8 cellular contexts compared by ENCODE assay signal in the genomic region with DNA sequence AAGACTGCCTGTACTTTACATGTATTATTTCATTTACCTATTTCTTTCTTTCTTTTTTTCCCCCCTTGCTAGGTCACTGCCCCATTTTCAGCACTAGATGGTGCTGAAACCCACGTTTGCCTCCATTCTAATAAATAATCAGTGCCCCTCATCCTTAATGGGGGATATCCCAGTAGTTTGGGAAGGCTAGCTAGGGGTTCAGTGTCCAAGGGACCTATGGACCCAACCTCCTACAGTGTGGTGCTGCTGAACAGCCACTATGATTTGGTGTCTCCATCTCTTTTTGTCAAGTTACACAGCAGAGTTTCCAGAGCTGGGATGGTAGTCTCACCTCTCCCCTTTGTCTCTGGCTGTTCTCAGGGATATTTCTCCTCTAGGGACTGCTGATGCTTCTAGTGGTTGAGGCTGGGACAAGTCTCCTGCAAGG. TPM values are rescaled to one million over a fixed set of nuclear protein-coding genes. Genes with fewer than 3 reads are reported as not detected.
DNase-seq lines count a peak whose midpoint lies in the region; ATAC-seq and TF ChIP-seq lines count a peak whose summit lies in the region.

No MANE protein-coding gene starts in this region.

- no peaks in the 10 kb centered on the region for H3K4me1 ChIP-seq in prostate gland (replicated peaks)

- WGBS in prostate gland, result 6% methylated on average over 1 of the region's 1 CpG

- H3K27ac Mint-ChIP-seq in activated CD4-positive, alpha-beta T cell treated with anti-CD3 and anti-CD28 coated beads, Interleukin-2, amount 10 ng/mL, durations not matched to agents 24 days and 14 days, result no peak overlapping the region

- no peak overlapping the region for H3K4me3 ChIP-seq in coronary artery
- no peak overlapping the region for H3K4me3 ChIP-seq in prostate gland

- DNase-seq in activated CD4-positive, alpha-beta T cell treated with anti-CD3 and anti-CD28 coated beads, Interleukin-2, amount 10 ng/mL, durations not matched to agents 24 days and 14 days, result peak; percentile 65
- no peak for DNase-seq in activated CD4-positive, alpha-beta T cell treated with anti-CD3 and anti-CD28 coated beads, Interleukin-2, amount 50 U/mL, for 4 hours
- DNase-seq in NCI-H146 treated with DMSO at 0.1 percent for 48 hours (lab: John Stamatoyannopoulos, UW; ENCODE audit: unreplicated experiment), result peak; percentile 16
- no peak for DNase-seq in coronary artery (ENCODE audit: low spot score)
- no peak for DNase-seq in prostate gland (ENCODE audit: low spot score)
- DNase-seq in anterior cingulate cortex (lab: John Stamatoyannopoulos, UW), result no peak
- DNase-seq in middle frontal gyrus (ENCODE audit: extremely low spot score, low spot score), result no peak

- peaks cover 6% of the 10 kb centered on the region for H3K4me1 Mint-ChIP-seq in activated CD4-positive, alpha-beta T cell treated with anti-CD3 and anti-CD28 coated beads, Interleukin-2, amount 10 ng/mL, durations not matched to agents 24 days and 14 days

- H3K9me3 ChIP-seq in prostate gland, result no peaks in the 10 kb centered on the region

- no peaks in the 10 kb centered on the region for H3K36me3 Mint-ChIP-seq in activated CD4-positive, alpha-beta T cell treated with anti-CD3 and anti-CD28 coated beads, Interleukin-2, amount 10 ng/mL, durations not matched to agents 24 days and 14 days (ENCODE audit: low read depth)

- H3K27me3 Mint-ChIP-seq in activated CD4-positive, alpha-beta T cell treated with anti-CD3 and anti-CD28 coated beads, Interleukin-2, amount 10 ng/mL, durations not matched to agents 24 days and 14 days, result peaks cover 71% of the 10 kb centered on the region

- no peaks in the 10 kb centered on the region for H3K27me3 ChIP-seq in prostate gland (replicated peaks; ENCODE audit: insufficient read depth)

- TF ChIP-seq POLR2A in prostate gland (IDR thresholded peaks at IDR 0.05), result no peak

- no peak overlapping the region for H3K27ac ChIP-seq in coronary artery
- no peak overlapping the region for H3K27ac ChIP-seq in prostate gland

- TF ChIP-seq CTCF in coronary artery (IDR thresholded peaks at IDR 0.05) (peak; percentile 27), prostate gland (IDR thresholded peaks at IDR 0.05) (peak in 3 of 4 experiments; percentile 19 to 40 (median 35))

- ATAC-seq in GM18502 (IDR thresholded peaks at IDR 0.05; ENCODE audit: poor library complexity, unreplicated experiment), result no peak

- H3K4me3 Mint-ChIP-seq in activated CD4-positive, alpha-beta T cell treated with anti-CD3 and anti-CD28 coated beads, Interleukin-2, amount 10 ng/mL, durations not matched to agents 24 days and 14 days, result no peak overlapping the region

- intact Hi-C loops in activated CD4-positive, alpha-beta T cell treated with anti-CD3 and anti-CD28 coated beads, Interleukin-2, amount 10 ng/mL, durations not matched to agents 24 days and 14 days (cut with micrococcal nuclease), result loop anchor here (1.0 kb wide), 1 partner anchor 52 kb away; no protein-coding TSS in a partner anchor
- intact Hi-C loops in prostate gland (cut with DNase I), result no loop called here

- no peaks in the 10 kb centered on the region for H3K9me3 Mint-ChIP-seq in activated CD4-positive, alpha-beta T cell treated with anti-CD3 and anti-CD28 coated beads, Interleukin-2, amount 10 ng/mL, durations not matched to agents 24 days and 14 days

- H3K36me3 ChIP-seq in prostate gland, result no peaks in the 10 kb centered on the region

RNA-seq across cellular contexts. Expression of gene HCFC2, which starts 6.5 kb away (rescaled TPM):
- 8.2 and 8.6 TPM in 2 replicates for total RNA-seq in activated CD4-positive, alpha-beta T cell treated with anti-CD3 and anti-CD28 coated beads, Interleukin-2, amount 10 ng/mL, durations not matched to agents 24 days and 14 days
- total RNA-seq in prostate gland, result 10 to 100 TPM; 18.3 to 18.6 TPM

RNA-seq across cellular contexts. Expression of gene GLT8D2, which starts 7.8 kb away (rescaled TPM):
- 0.31 TPM in 1 of 2 replicates, not detected in the other for total RNA-seq in activated CD4-positive, alpha-beta T cell treated with anti-CD3 and anti-CD28 coated beads, Interleukin-2, amount 10 ng/mL, durations not matched to agents 24 days and 14 days
- 10 to 100 TPM in 1 of 2 donors, 1 to 10 TPM in 1; 3.1 to 11.2 TPM for total RNA-seq in prostate gland

Comparison
In these comparisons a context has a peak if more than half of its experiments do, and no peak if none do; other contexts are left out.
1. DNase-seq: peak in activated CD4-positive, alpha-beta T cell treated with anti-CD3 and anti-CD28 coated beads, Interleukin-2, amount 10 ng/mL, durations not matched to agents 24 days and 14 days (single experiment) and NCI-H146 treated with DMSO at 0.1 percent for 48 hours (single experiment); none in activated CD4-positive, alpha-beta T cell treated with anti-CD3 and anti-CD28 coated beads, Interleukin-2, amount 50 U/mL, for 4 hours (0 of 2), coronary artery (single experiment), prostate gland (single experiment), anterior cingulate cortex (0 of 58) and middle frontal gyrus (single experiment).